In the genomic region with DNA sequence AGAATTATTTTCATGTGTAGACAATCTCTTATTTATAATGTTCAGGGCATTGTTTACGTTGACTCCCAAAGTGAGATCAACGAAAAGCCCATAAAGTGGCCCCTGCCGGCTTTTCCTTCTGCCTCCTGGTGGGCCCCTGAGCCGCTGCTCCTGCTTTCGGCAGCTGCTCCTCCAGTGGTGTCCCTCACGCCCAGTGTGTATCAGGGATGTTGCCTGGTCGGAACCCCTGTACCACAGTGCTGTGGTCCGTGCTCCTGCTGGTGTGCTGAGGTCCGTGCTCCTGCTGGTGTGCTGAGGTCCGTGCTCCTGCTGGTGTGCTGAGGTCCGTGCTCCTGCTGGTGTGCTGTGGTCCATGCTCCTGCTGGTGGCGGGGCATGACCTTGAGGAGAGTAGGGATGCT, we compare ENCODE assay signal across 29 cellular contexts.
"Had no signal": no experiment of that assay in that cellular context is flagged by ENCODE, and none has a peak within 500 bp of the region (broad histone marks: within the 10 kb centered on the region; RNA-seq: fewer than 3 reads in every experiment).

No MANE protein-coding gene starts in this region.

- H3K4me3 ChIP-seq: colonic mucosa, gastroesophageal sphincter, heart right ventricle, lung, mucosa of descending colon, pancreas, sigmoid colon, thoracic aorta, tibial nerve, upper lobe of left lung had no signal

- H3K9me3 ChIP-seq: colonic mucosa, gastroesophageal sphincter, heart right ventricle, mucosa of descending colon, neutrophil, pancreas, sigmoid colon, thoracic aorta, tibial nerve, upper lobe of left lung had no signal

- ATAC-seq: esophagus mucosa; foreskin keratinocyte; gastroesophageal sphincter; heart right ventricle; left colon; mucosa of descending colon; pancreas; stimulated activated memory B cell treated with anti-CD40 and anti-IgM and Interleukin-4, amounts not matched to agents 10 μg/mL and 1 μg/mL and 100 μg/mL, for 72 hours had no signal

- H3K4me3 Mint-ChIP-seq: dendritic cell treated with granulocyte-macrophage colony-stimulating factor and Interleukin-4, amounts not matched to agents 40 ng/mL and 50 ng/mL, for 4 days; endodermal cell; mesothelial cell of epicardium; naive B cell; nephron progenitor cell; stimulated activated memory B cell treated with anti-CD40 and anti-IgM and Interleukin-4, amounts not matched to agents 10 μg/mL and 1 μg/mL and 100 μg/mL, for 72 hours; stimulated activated naive CD8-positive, alpha-beta T cell treated with anti-CD3 and anti-CD28 coated beads, Interleukin-15, Interleukin-2, amounts not matched to agents 100 ng/mL and 50 ng/mL, for 24 hours had no signal

- H3K36me3 ChIP-seq: colonic mucosa, pancreas, thoracic aorta had no signal

- H3K4me1 ChIP-seq: colonic mucosa, foreskin keratinocyte, pancreas had no signal

- H3K4me1 Mint-ChIP-seq: stimulated activated memory B cell treated with anti-CD40 and anti-IgM and Interleukin-4, amounts not matched to agents 10 μg/mL and 1 μg/mL and 100 μg/mL, for 72 hours had no signal

- H3K27me3 Mint-ChIP-seq: dendritic cell treated with granulocyte-macrophage colony-stimulating factor and Interleukin-4, amounts not matched to agents 40 ng/mL and 50 ng/mL, for 4 days; naive B cell; progenitor cell of endocrine pancreas; stimulated activated memory B cell treated with anti-CD40 and anti-IgM and Interleukin-4, amounts not matched to agents 10 μg/mL and 1 μg/mL and 100 μg/mL, for 72 hours; stimulated activated naive CD8-positive, alpha-beta T cell treated with anti-CD3 and anti-CD28 coated beads, Interleukin-15, Interleukin-2, amounts not matched to agents 100 ng/mL and 50 ng/mL, for 24 hours had no signal

- H3K27ac Mint-ChIP-seq: dendritic cell treated with granulocyte-macrophage colony-stimulating factor and Interleukin-4, amounts not matched to agents 40 ng/mL and 50 ng/mL, for 4 days; endodermal cell; mesothelial cell of epicardium; nephron progenitor cell; progenitor cell of endocrine pancreas; stimulated activated memory B cell treated with anti-CD40 and anti-IgM and Interleukin-4, amounts not matched to agents 10 μg/mL and 1 μg/mL and 100 μg/mL, for 72 hours; stimulated activated naive CD8-positive, alpha-beta T cell treated with anti-CD3 and anti-CD28 coated beads, Interleukin-15, Interleukin-2, amounts not matched to agents 100 ng/mL and 50 ng/mL, for 24 hours had no signal

- H3K27ac ChIP-seq: colonic mucosa, epithelial cell of prostate, foreskin keratinocyte, gastroesophageal sphincter, heart right ventricle, neutrophil, pancreas, sigmoid colon, thoracic aorta, tibial nerve, upper lobe of left lung had no signal

- H3K27me3 ChIP-seq: colonic mucosa, foreskin keratinocyte, gastroesophageal sphincter, heart right ventricle, neutrophil, pancreas, sigmoid colon, tibial nerve, upper lobe of left lung had no signal

- H3K9me3 Mint-ChIP-seq: dendritic cell treated with granulocyte-macrophage colony-stimulating factor and Interleukin-4, amounts not matched to agents 40 ng/mL and 50 ng/mL, for 4 days; endodermal cell; mesothelial cell of epicardium; naive B cell; nephron progenitor cell; stimulated activated memory B cell treated with anti-CD40 and anti-IgM and Interleukin-4, amounts not matched to agents 10 μg/mL and 1 μg/mL and 100 μg/mL, for 72 hours; stimulated activated naive CD8-positive, alpha-beta T cell treated with anti-CD3 and anti-CD28 coated beads, Interleukin-15, Interleukin-2, amounts not matched to agents 100 ng/mL and 50 ng/mL, for 24 hours had no signal

- DNase-seq: central memory CD4-positive, alpha-beta T cell; colonic mucosa; effector CD8-positive, alpha-beta T cell; endodermal cell; foreskin keratinocyte; heart right ventricle; hippocampal formation; kidney glomerular epithelial cell; left colon; mesenchymal stem cell; naive B cell; nephron progenitor cell; stimulated activated CD4-positive, alpha-beta T cell treated with anti-CD3 and anti-CD28 coated beads, Interleukin-4, amount 100 ng/mL, for 4 hours; upper lobe of left lung had no signal
